Comparison of ENCODE assay signal across 8 cellular contexts in genomic region chr1:151157067-151157531, GRCh38. TPM values are rescaled to one million over a fixed set of nuclear protein-coding genes. Genes with fewer than 3 reads are reported as not detected.
DNase-seq lines count a peak whose midpoint lies in the region; ATAC-seq and TF ChIP-seq lines count a peak whose summit lies in the region.

No MANE protein-coding gene starts in this region.

- intact Hi-C loops in prostate gland (cut with DNase I): loop anchor here (5.0 kb wide), 2 partner anchors 55 to 135 kb away; no protein-coding TSS in a partner anchor

- H3K27ac ChIP-seq in coronary artery (peak overlapping the region in 1 of 2 donors; percentile 35), prostate gland (no peak overlapping the region)

- no peaks in the 10 kb centered on the region for H3K4me1 ChIP-seq in prostate gland (replicated peaks)

- peaks cover 0 to 8% of the 10 kb centered on the region in 2 donors for H3K36me3 ChIP-seq in prostate gland

- WGBS in prostate gland: 81% methylated on average over 6 of the region's 6 CpGs

- H3K9me3 ChIP-seq in prostate gland: no peaks in the 10 kb centered on the region

- DNase-seq in T-helper 9 cell (peak; percentile 40), coronary artery (ENCODE audit: low spot score) (no peak), prostate gland (ENCODE audit: low spot score) (no peak)
- peak; percentile 26 for DNase-seq in stimulated activated CD4-positive, alpha-beta T cell treated with anti-CD3 and anti-CD28 coated beads, Interleukin-2, amount 100 ng/mL, for 4 hours (ENCODE audit: low read depth)

- peak; percentile 31 for TF ChIP-seq POLR2A in GM19099 (IDR thresholded peaks at IDR 0.05; ENCODE audit: extremely low read depth, insufficient read length, low read depth)
- TF ChIP-seq POLR2A in prostate gland (IDR thresholded peaks at IDR 0.05): no peak

- ATAC-seq in HG02840 (IDR thresholded peaks at IDR 0.05; ENCODE audit: low FRiP score, unreplicated experiment): no peak
- ATAC-seq in GM18520 (IDR thresholded peaks at IDR 0.05; ENCODE audit: unreplicated experiment): no peak
- no peak for ATAC-seq in HG02623 (IDR thresholded peaks at IDR 0.05; ENCODE audit: unreplicated experiment)

- TF ChIP-seq CTCF in coronary artery (IDR thresholded peaks at IDR 0.05): no peak
- TF ChIP-seq CTCF in prostate gland (IDR thresholded peaks at IDR 0.05): no peak

- no peaks in the 10 kb centered on the region for H3K27me3 ChIP-seq in prostate gland (replicated peaks; ENCODE audit: insufficient read depth)

- H3K4me3 ChIP-seq in coronary artery (peak overlapping the region; percentile 39), prostate gland (peak overlapping the region in 1 of 2 donors; percentile 9)

RNA-seq across cellular contexts. Expression of gene TNFAIP8L2, which starts 0.7 kb away (rescaled TPM):
- 1 to 10 TPM; 1.5 to 2.1 TPM for total RNA-seq in prostate gland

RNA-seq across cellular contexts. Expression of gene LYSMD1, which starts 8.6 kb away (rescaled TPM):
- total RNA-seq in prostate gland: 10 to 100 TPM in 1 of 2 donors, 1 to 10 TPM in 1; 7.3 to 19.3 TPM

RNA-seq across cellular contexts. Expression of gene SCNM1, which starts 8.8 kb away (rescaled TPM):
- total RNA-seq in prostate gland: 10 to 100 TPM; 25.1 to 39.5 TPM

RNA-seq across cellular contexts. Expression of gene SEMA6C, which starts 10.7 kb away (rescaled TPM):
- total RNA-seq in prostate gland: 100 to 1,000 TPM in 1 of 2 donors, 1 to 10 TPM in 1; 4.1 to 173 TPM

RNA-seq across cellular contexts. Expression of gene TMOD4, which starts 18.7 kb away (rescaled TPM):
- total RNA-seq in prostate gland: 1 to 10 TPM in 1 of 2 donors, not detected in 1; 1.7 TPM

Comparison
In these comparisons a context has a peak if more than half of its experiments do, and no peak if none do; other contexts are left out.
1. DNase-seq: peak in T-helper 9 cell (single experiment) and stimulated activated CD4-positive, alpha-beta T cell treated with anti-CD3 and anti-CD28 coated beads, Interleukin-2, amount 100 ng/mL, for 4 hours (single experiment); none in coronary artery (single experiment) and prostate gland (single experiment).